Comparison of ENCODE assay signal across 2 cellular contexts in genomic region chr19:10727599-10728250, GRCh38.
A peak's percentile ranks its signal among the peaks of the same experiment; 100 is the strongest.
TF ChIP-seq lines count a peak whose summit lies in the region.

No MANE protein-coding gene starts in this region.

TF ChIP-seq in GM23338, 12 proteins besides CTCF, POLR2A, EP300 and RAD21:
- TF ChIP-seq EZH2 (IDR thresholded peaks at IDR 0.05; ENCODE audit: low read depth, unreplicated experiment), result no peak
- TF ChIP-seq CREB1 (CRISPR knock-in tag; IDR thresholded peaks at IDR 0.05; ENCODE audit: low read depth), result no peak
- TF ChIP-seq ZNF331 (CRISPR knock-in tag; IDR thresholded peaks at IDR 0.05; ENCODE audit: low read depth), result no peak

TF ChIP-seq in K562, 482 proteins besides CTCF, POLR2A, EP300 and RAD21:
- TF ChIP-seq HDAC6 (IDR thresholded peaks at IDR 0.05; ENCODE audit: low read depth, low read length) (no peak), NFIC (IDR thresholded peaks at IDR 0.05) (peak; percentile 47; the same call in 1 of the 2 replicates), ARID3B (CRISPR knock-in tag; IDR thresholded peaks at IDR 0.05; ENCODE audit: borderline replicate concordance) (no peak), ZNF76 (CRISPR knock-in tag; IDR thresholded peaks at IDR 0.05; ENCODE audit: borderline replicate concordance) (no peak)
